Comparison of ENCODE assay signal across 1 cellular context in the genomic region with DNA sequence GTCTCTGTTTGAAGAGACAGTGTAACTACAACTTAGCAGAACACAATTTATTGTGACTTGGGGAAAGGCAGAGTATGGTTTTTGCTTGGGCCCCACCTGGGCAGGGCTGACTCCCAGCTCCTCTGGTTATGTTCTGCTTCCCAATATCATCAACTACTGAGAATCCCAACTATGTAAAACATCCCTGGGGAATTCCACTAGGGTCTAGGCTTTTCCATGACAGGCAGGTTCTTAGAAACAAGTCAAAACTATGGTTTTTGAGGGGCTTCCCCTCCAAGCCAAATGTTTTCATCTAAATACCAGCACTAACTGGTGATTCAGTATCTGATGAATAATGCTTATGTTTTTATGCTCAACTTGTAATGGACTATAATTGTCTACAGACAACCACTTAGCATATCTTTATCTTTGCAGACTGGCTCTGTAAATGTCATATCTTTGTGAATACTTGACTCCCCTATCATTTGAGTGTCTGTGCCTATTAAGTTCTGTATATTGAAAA.
TF ChIP-seq lines count a peak whose summit lies in the region.

No MANE protein-coding gene starts in this region.

TF ChIP-seq in SK-N-SH treated with all-trans-retinoic acid at 6 μM for 48 hours, 23 proteins besides CTCF, POLR2A, EP300 and RAD21 (continued from another document):
- TF ChIP-seq, protein P1, sequence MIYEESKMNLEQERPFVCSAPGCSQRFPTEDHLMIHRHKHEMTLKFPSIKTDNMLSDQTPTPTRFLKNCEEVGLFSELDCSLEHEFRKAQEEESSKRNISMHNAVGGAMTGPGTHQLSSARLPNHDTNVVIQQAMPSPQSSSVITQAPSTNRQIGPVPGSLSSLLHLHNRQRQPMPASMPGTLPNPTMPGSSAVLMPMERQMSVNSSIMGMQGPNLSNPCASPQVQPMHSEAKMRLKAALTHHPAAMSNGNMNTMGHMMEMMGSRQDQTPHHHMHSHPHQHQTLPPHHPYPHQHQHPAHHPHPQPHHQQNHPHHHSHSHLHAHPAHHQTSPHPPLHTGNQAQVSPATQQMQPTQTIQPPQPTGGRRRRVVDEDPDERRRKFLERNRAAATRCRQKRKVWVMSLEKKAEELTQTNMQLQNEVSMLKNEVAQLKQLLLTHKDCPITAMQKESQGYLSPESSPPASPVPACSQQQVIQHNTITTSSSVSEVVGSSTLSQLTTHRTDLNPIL (CRISPR knock-in tag; IDR thresholded peaks at IDR 0.05; ENCODE audit: low read depth): peak; percentile 77
- TF ChIP-seq BACH2 (CRISPR knock-in tag; IDR thresholded peaks at IDR 0.05; ENCODE audit: borderline replicate concordance) (no peak), ESRRG (CRISPR knock-in tag; IDR thresholded peaks at IDR 0.05) (peak; percentile 81), TOX (CRISPR knock-in tag; IDR thresholded peaks at IDR 0.05; ENCODE audit: borderline replicate concordance) (no peak), ZNF565 (CRISPR knock-in tag; conservative IDR thresholded peaks at IDR 0.05; ENCODE audit: low read depth) (no peak), ZFP3 (CRISPR knock-in tag; IDR thresholded peaks at IDR 0.05) (peak; percentile 55; the same call in 1 of the 2 replicates), PPARA (CRISPR knock-in tag; IDR thresholded peaks at IDR 0.05; ENCODE audit: borderline replicate concordance) (no peak), POU6F1 (CRISPR knock-in tag; IDR thresholded peaks at IDR 0.05; ENCODE audit: borderline replicate concordance, low read depth) (no peak), ZC3H10 (CRISPR knock-in tag; IDR thresholded peaks at IDR 0.05) (no peak), RARB (CRISPR knock-in tag; IDR thresholded peaks at IDR 0.05) (no peak), SNAI2 (CRISPR knock-in tag; IDR thresholded peaks at IDR 0.05) (peak; percentile 44; the same call in 1 of the 2 replicates), ZNF8 (CRISPR knock-in tag; IDR thresholded peaks at IDR 0.05) (peak; percentile 78), ZFP30 (CRISPR knock-in tag; IDR thresholded peaks at IDR 0.05) (no peak), GLIS3 (CRISPR knock-in tag; IDR thresholded peaks at IDR 0.05) (peak; percentile 64; the same call in 1 of the 2 replicates), TCF4 (CRISPR knock-in tag; IDR thresholded peaks at IDR 0.05; ENCODE audit: borderline replicate concordance) (peak; percentile 92), ARNTL (CRISPR knock-in tag; IDR thresholded peaks at IDR 0.05; ENCODE audit: borderline replicate concordance, low read depth) (no peak)
- TF ChIP-seq, protein P2, sequence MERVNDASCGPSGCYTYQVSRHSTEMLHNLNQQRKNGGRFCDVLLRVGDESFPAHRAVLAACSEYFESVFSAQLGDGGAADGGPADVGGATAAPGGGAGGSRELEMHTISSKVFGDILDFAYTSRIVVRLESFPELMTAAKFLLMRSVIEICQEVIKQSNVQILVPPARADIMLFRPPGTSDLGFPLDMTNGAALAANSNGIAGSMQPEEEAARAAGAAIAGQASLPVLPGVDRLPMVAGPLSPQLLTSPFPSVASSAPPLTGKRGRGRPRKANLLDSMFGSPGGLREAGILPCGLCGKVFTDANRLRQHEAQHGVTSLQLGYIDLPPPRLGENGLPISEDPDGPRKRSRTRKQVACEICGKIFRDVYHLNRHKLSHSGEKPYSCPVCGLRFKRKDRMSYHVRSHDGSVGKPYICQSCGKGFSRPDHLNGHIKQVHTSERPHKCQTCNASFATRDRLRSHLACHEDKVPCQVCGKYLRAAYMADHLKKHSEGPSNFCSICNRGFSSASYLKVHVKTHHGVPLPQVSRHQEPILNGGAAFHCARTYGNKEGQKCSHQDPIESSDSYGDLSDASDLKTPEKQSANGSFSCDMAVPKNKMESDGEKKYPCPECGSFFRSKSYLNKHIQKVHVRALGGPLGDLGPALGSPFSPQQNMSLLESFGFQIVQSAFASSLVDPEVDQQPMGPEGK (CRISPR knock-in tag; IDR thresholded peaks at IDR 0.05; ENCODE audit: borderline replicate concordance): peak; percentile 15; the same call in 1 of the 2 replicates
